In genomic region chr14:31251028-31251958, GRCh38 we compare ENCODE assay signal across 18 cellular contexts. TPM values are rescaled to one million over a fixed set of nuclear protein-coding genes. Genes with fewer than 3 reads are reported as not detected.
DNase-seq lines count a peak whose midpoint lies in the region; ATAC-seq and TF ChIP-seq lines count a peak whose summit lies in the region.
"Had no signal": no experiment of that assay in that cellular context is flagged by ENCODE, and none has a peak within 500 bp of the region (broad histone marks: within the 10 kb centered on the region; RNA-seq: fewer than 3 reads in every experiment).

No MANE protein-coding gene starts in this region.

- ATAC-seq in heart left ventricle = no peak
- peak; percentile 74 for ATAC-seq in left lung
- no peak for ATAC-seq in GM18870 (IDR thresholded peaks at IDR 0.05; ENCODE audit: unreplicated experiment)
- ATAC-seq: naive thymus-derived CD4-positive, alpha-beta T cell had no signal

- intact Hi-C loops in heart left ventricle (cut with DNase I) (no loop called here), colonic mucosa (cut with DNase I) (no loop called here), left lung (cut with DNase I) (no loop called here)

- no peaks in the 10 kb centered on the region for H3K9me3 ChIP-seq in right atrium auricular region
- no peaks in the 10 kb centered on the region for H3K9me3 ChIP-seq in heart left ventricle
- no peaks in the 10 kb centered on the region for H3K9me3 ChIP-seq in colonic mucosa
- no peaks in the 10 kb centered on the region for H3K9me3 ChIP-seq in left lung
- H3K9me3 ChIP-seq: BLaER1 had no signal

- H3K4me3 ChIP-seq in right atrium auricular region (no peak overlapping the region), heart left ventricle (no peak overlapping the region), colonic mucosa (no peak overlapping the region), left lung (no peak overlapping the region)
- H3K4me3 ChIP-seq: BLaER1 had no signal

- TF ChIP-seq POLR2A in heart left ventricle (IDR thresholded peaks at IDR 0.05) = no peak

- H3K27me3 ChIP-seq in right atrium auricular region = no peaks in the 10 kb centered on the region
- no peaks in the 10 kb centered on the region for H3K27me3 ChIP-seq in heart left ventricle
- H3K27me3 ChIP-seq in colonic mucosa = no peaks in the 10 kb centered on the region
- H3K27me3 ChIP-seq in left lung = no peaks in the 10 kb centered on the region
- H3K27me3 ChIP-seq: BLaER1 had no signal

- 60 to 78% (median 75%) methylated on average over 9 to 10 of the region's 10 CpGs for WGBS in heart left ventricle, 4 donors

- no peak overlapping the region for H3K27ac ChIP-seq in right atrium auricular region
- no peak overlapping the region for H3K27ac ChIP-seq in heart left ventricle
- H3K27ac ChIP-seq in colonic mucosa = peak overlapping the region; percentile 64
- H3K27ac ChIP-seq in left lung = peak overlapping the region in 1 of 2 donors; percentile 39
- H3K27ac ChIP-seq: BLaER1 had no signal

- H3K4me1 ChIP-seq in right atrium auricular region (no peaks in the 10 kb centered on the region), heart left ventricle (no peaks in the 10 kb centered on the region), colonic mucosa (no peaks in the 10 kb centered on the region), left lung (no peaks in the 10 kb centered on the region)
- H3K4me1 ChIP-seq: BLaER1 had no signal

- DNase-seq in right atrium auricular region (ENCODE audit: low spot score) = peak; percentile 47
- no peak for DNase-seq in heart left ventricle
- DNase-seq in colonic mucosa = peak; percentile 80
- no peak for DNase-seq in left lung
- no peak for DNase-seq in activated CD4-positive, CD25-positive, alpha-beta regulatory T cell treated with anti-CD3 and anti-CD28 coated beads, Interleukin-2, amount 50 U/mL, for 72 hours
- no peak for DNase-seq in NCI-H2081 (lab: John Stamatoyannopoulos, UW)
- no peak for DNase-seq in cerebellar nuclear complex (lab: John Stamatoyannopoulos, UW)
- DNase-seq: activated CD4-positive, alpha-beta T cell treated with anti-CD3 and anti-CD28 coated beads for 1 hour; activated T-cell treated with anti-CD3 and anti-CD28 coated beads, Interleukin-2, amount 50 U/mL, for 1 hour; foreskin melanocyte; islet precursor cell; naive thymus-derived CD4-positive, alpha-beta T cell; NCI-H2171 treated with DMSO at 0.1 percent for 48 hours; occipital lobe; T-helper 9 cell; trophoblast cell had no signal

- H3K9ac ChIP-seq in colonic mucosa (ENCODE audit: low read depth in 2 of 2, low read length in 2 of 2) = no peak overlapping the region
- H3K9ac ChIP-seq: BLaER1 had no signal

- TF ChIP-seq CTCF in right atrium auricular region (IDR thresholded peaks at IDR 0.05) (no peak), heart left ventricle (IDR thresholded peaks at IDR 0.05) (no peak), colonic mucosa (IDR thresholded peaks at IDR 0.05) (no peak), left lung (IDR thresholded peaks at IDR 0.05) (no peak)

- H3K36me3 ChIP-seq in right atrium auricular region (no peaks in the 10 kb centered on the region), heart left ventricle (no peaks in the 10 kb centered on the region), colonic mucosa (no peaks in the 10 kb centered on the region), left lung (no peaks in the 10 kb centered on the region)
- H3K36me3 ChIP-seq: BLaER1 had no signal

RNA-seq across cellular contexts. Expression of gene HECTD1, which starts 43.7 kb away (rescaled TPM):
- total RNA-seq in right atrium auricular region (100 to 1,000 TPM; 130 to 145 TPM), heart left ventricle (100 to 1,000 TPM; 122 to 185 (median 158) TPM), colonic mucosa (100 to 1,000 TPM; 113 to 148 TPM), left lung (100 to 1,000 TPM; 160 to 165 TPM)
- polyA plus RNA-seq in heart left ventricle = 100 to 1,000 TPM in 1 of 2 donors, 10 to 100 TPM in 1; 42.4 to 108 TPM

Comparison
In these comparisons a context has a peak if more than half of its experiments do, and no peak if none do; other contexts are left out.
1. DNase-seq: peak in right atrium auricular region (single experiment) and colonic mucosa (single experiment); none in heart left ventricle (0 of 5), left lung (0 of 2), activated CD4-positive, CD25-positive, alpha-beta regulatory T cell treated with anti-CD3 and anti-CD28 coated beads, Interleukin-2, amount 50 U/mL, for 72 hours (single experiment), NCI-H2081 (0 of 2) and cerebellar nuclear complex (0 of 2).